Comparison of ENCODE assay signal across 9 cellular contexts in genomic region chr11:48005878-48006277, GRCh38. TPM values are rescaled to one million over a fixed set of nuclear protein-coding genes. Genes with fewer than 3 reads are reported as not detected.
DNase-seq lines count a peak whose midpoint lies in the region; ATAC-seq, FAIRE-seq and TF ChIP-seq lines count a peak whose summit lies in the region.
"Had no signal": no experiment of that assay in that cellular context is flagged by ENCODE, and none has a peak within 500 bp of the region (broad histone marks: within the 10 kb centered on the region; RNA-seq: fewer than 3 reads in every experiment).

No MANE protein-coding gene starts in this region.

- H3K4me1 ChIP-seq in spleen (peaks cover 53 to 100% (median 92%) of the 10 kb centered on the region in 6 donors), pancreas (peaks cover 0 to 6% (median 0%) of the 10 kb centered on the region in 3 donors)

- no peak for ATAC-seq in central memory CD8-positive, alpha-beta T cell (replicated peaks; ENCODE audit: extremely low read depth, poor library complexity, severe bottlenecking)
- ATAC-seq in pancreas: no peak
- no peak for ATAC-seq in HG03439 (IDR thresholded peaks at IDR 0.05; ENCODE audit: unreplicated experiment)
- no peak for ATAC-seq in GM18868 (IDR thresholded peaks at IDR 0.05; ENCODE audit: unreplicated experiment)

- peaks cover 16% of the 10 kb centered on the region for H3K36me3 Mint-ChIP-seq in central memory CD8-positive, alpha-beta T cell (ENCODE audit: insufficient read depth)

- H3K4me3 ChIP-seq in spleen (peak overlapping the region in 1 of 8 donors; percentile 24), pancreas (no peak overlapping the region)

- H3K27ac Mint-ChIP-seq in central memory CD8-positive, alpha-beta T cell (ENCODE audit: low read depth): peak overlapping the region; percentile 93

- 43 to 70% (median 56%) methylated on average over 5 of the region's 5 CpGs for WGBS in spleen, 5 donors
- 66 to 71% methylated on average over 5 of the region's 5 CpGs for WGBS in pancreas, 2 donors

- H3K36me3 ChIP-seq in spleen: no peaks in the 10 kb centered on the region
- H3K36me3 ChIP-seq in pancreas: no peaks in the 10 kb centered on the region

- no peaks in the 10 kb centered on the region for H3K9me3 Mint-ChIP-seq in central memory CD8-positive, alpha-beta T cell

- no peak for FAIRE-seq in pancreas (lab: Jason Lieb, UNC)

- no peaks in the 10 kb centered on the region for H3K27me3 Mint-ChIP-seq in central memory CD8-positive, alpha-beta T cell

- no peak for TF ChIP-seq POLR2A in spleen (IDR thresholded peaks at IDR 0.05)

- H3K4me1 Mint-ChIP-seq in central memory CD8-positive, alpha-beta T cell: peaks cover 63% of the 10 kb centered on the region

- H3K27ac ChIP-seq in spleen (peak overlapping the region; percentile 16 to 92 (median 85)), pancreas (no peak overlapping the region)

- H3K4me3 Mint-ChIP-seq in central memory CD8-positive, alpha-beta T cell: peak overlapping the region; percentile 73

- intact Hi-C loops in spleen (cut with DNase I; ENCODE audit: low total_unique reads): no loop called here
- intact Hi-C loops in pancreas (cut with DNase I): no loop called here

- DNase-seq in NCI-H748 (lab: John Stamatoyannopoulos, UW; ENCODE audit: unreplicated experiment) (peak; percentile 63), NCI-H748 treated with DMSO at 0.1 percent for 48 hours (lab: John Stamatoyannopoulos, UW) (no peak), OCI-M1 (lab: John Stamatoyannopoulos, UW) (peak; percentile 72), spleen (peak; percentile 81), pancreas (no peak)
- no peak for DNase-seq in central memory CD8-positive, alpha-beta T cell (ENCODE audit: low spot score in 2 of 2)
- DNase-seq: NCI-H1105 had no signal

- TF ChIP-seq CTCF in spleen (IDR thresholded peaks at IDR 0.05 in 8 of 11, conservative IDR thresholded peaks at IDR 0.05 in 3 of 11) (no peak), pancreas (IDR thresholded peaks at IDR 0.05) (no peak)

- H3K27me3 ChIP-seq in spleen (replicated peaks in 1 of 7): no peaks in the 10 kb centered on the region
- H3K27me3 ChIP-seq in pancreas: no peaks in the 10 kb centered on the region

- H3K9me3 ChIP-seq in spleen (no peaks in the 10 kb centered on the region), pancreas (no peaks in the 10 kb centered on the region)

RNA-seq across cellular contexts. Expression of gene PTPRJ, which starts 25.5 kb away (rescaled TPM):
- total RNA-seq in spleen: 100 to 1,000 TPM in 4 of 7 donors, 10 to 100 TPM in 3; 63.7 to 135 (median 100) TPM
- 10 to 100 TPM in 1 of 3 donors, 1 to 10 TPM in 2; 6.4 to 11.6 (median 10.0) TPM for polyA plus RNA-seq in spleen
- total RNA-seq in pancreas: 10 to 100 TPM in 5 of 6 donors, 1 to 10 TPM in 1; 9.3 to 32.8 (median 13.9) TPM
- 1 to 10 TPM; 3.6 to 8.9 TPM for polyA plus RNA-seq in pancreas

Comparison
In these comparisons a context has a peak if more than half of its experiments do, and no peak if none do; other contexts are left out.
1. DNase-seq: peak in NCI-H748 (single experiment), OCI-M1 (single experiment) and spleen (single experiment); none in NCI-H748 treated with DMSO at 0.1 percent for 48 hours (single experiment), central memory CD8-positive, alpha-beta T cell (0 of 2) and pancreas (0 of 6).
2. H3K27ac ChIP-seq: peak in spleen (8 of 8); none in pancreas (0 of 4).